ENCODE assay signal across 8 cellular contexts in the genomic region with DNA sequence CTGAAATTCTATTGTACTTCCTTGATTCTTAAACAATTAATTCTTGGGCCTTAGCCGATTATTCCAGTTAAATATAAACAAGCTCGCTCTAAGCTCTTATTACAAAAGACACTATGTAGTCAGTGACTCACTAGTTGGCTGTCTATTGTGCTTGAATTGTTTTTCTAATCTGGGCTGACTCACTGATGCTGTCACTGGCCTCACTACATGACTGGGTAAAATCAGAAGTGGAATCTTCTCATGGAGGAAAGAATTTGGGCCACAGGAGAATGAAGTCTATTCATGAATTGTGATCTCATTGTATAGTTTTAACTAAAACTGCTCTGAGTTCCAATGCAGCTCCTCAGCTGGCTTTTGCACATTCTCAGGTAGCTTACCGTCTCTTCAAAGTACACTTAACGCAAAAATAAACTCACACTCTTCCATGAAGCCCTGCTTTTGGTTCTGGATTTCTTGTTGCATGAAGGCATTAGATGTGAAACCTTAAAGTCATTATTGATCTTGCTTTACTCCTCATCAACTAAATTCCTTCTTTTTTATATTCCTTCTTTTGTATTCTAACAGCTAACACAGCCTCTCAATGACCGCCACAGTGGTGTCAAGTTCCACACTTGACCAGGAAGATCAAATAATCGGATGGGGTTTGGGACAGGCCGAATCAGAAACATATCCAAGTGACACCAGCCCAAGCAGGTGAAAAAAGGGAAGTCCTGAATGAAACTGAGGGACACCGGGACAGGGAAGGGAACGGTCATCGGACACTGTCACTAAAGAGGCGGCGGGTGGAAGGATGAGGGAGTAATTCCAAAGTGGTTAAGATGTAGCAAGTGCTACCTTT.
DNase-seq lines count a peak whose midpoint lies in the region; ATAC-seq and TF ChIP-seq lines count a peak whose summit lies in the region.

No MANE protein-coding gene starts in this region.

- no peaks in the 10 kb centered on the region for H3K9me3 ChIP-seq in smooth muscle cell (replicated peaks; ENCODE audit: low read depth)

- H3K27ac ChIP-seq in angular gyrus (ENCODE audit: low read depth, low read length) (peak overlapping the region; percentile 89), smooth muscle cell (ENCODE audit: low read depth) (peak overlapping the region; percentile 93)

- no peaks in the 10 kb centered on the region for H3K27me3 ChIP-seq in smooth muscle cell (ENCODE audit: low read depth)

- TF ChIP-seq CTCF in smooth muscle cell (IDR thresholded peaks at IDR 0.05; ENCODE audit: borderline replicate concordance, insufficient read depth, poor library complexity, severe bottlenecking) = no peak

- peak overlapping the region; percentile 60 for H3K9ac ChIP-seq in smooth muscle cell (ENCODE audit: low read depth)

- 66% methylated on average over 12 of the region's 12 CpGs for WGBS in smooth muscle cell (ENCODE audit: low lambda C conversion rate)

- peaks cover 10% of the 10 kb centered on the region for H3K79me2 ChIP-seq in smooth muscle cell (ENCODE audit: low read depth)

- H3K4me2 ChIP-seq in smooth muscle cell = peak overlapping the region; percentile 8

- DNase-seq in AG20443 (ENCODE audit: low spot score) (peak; percentile 88), LHCN-M2 (ENCODE audit: low read depth) (peak; percentile 96), iPS DF 19.7 (ENCODE audit: low read depth, low spot score) (peak; percentile 52), smooth muscle cell (lab: John Stamatoyannopoulos, UW; ENCODE audit: unreplicated experiment) (no peak), cortex of kidney (lab: John Stamatoyannopoulos, UW) (no peak)

- peaks cover 9% of the 10 kb centered on the region for H3K36me3 ChIP-seq in smooth muscle cell (ENCODE audit: low read depth)

- ATAC-seq in GM18858 (IDR thresholded peaks at IDR 0.05; ENCODE audit: unreplicated experiment) (no peak), HG02642 (IDR thresholded peaks at IDR 0.05; ENCODE audit: poor library complexity, unreplicated experiment) (no peak)

- peaks cover 27% of the 10 kb centered on the region for H3K4me1 ChIP-seq in smooth muscle cell (ENCODE audit: low read depth)

- peaks cover 6% of the 10 kb centered on the region for H4K20me1 ChIP-seq in smooth muscle cell (ENCODE audit: low read depth)

- H2AFZ ChIP-seq in smooth muscle cell (ENCODE audit: low read depth) = no peak overlapping the region

- H3K4me3 ChIP-seq in smooth muscle cell = no peak overlapping the region

- H3F3A ChIP-seq in smooth muscle cell (ENCODE audit: low read depth) = peaks cover 5% of the 10 kb centered on the region

Comparison
In these comparisons a context has a peak if more than half of its experiments do, and no peak if none do; other contexts are left out.
1. DNase-seq: peak in AG20443 (single experiment), LHCN-M2 (single experiment) and iPS DF 19.7 (single experiment); none in smooth muscle cell (single experiment) and cortex of kidney (single experiment).